Comparison of ENCODE assay signal across 28 cellular contexts in the genomic region with DNA sequence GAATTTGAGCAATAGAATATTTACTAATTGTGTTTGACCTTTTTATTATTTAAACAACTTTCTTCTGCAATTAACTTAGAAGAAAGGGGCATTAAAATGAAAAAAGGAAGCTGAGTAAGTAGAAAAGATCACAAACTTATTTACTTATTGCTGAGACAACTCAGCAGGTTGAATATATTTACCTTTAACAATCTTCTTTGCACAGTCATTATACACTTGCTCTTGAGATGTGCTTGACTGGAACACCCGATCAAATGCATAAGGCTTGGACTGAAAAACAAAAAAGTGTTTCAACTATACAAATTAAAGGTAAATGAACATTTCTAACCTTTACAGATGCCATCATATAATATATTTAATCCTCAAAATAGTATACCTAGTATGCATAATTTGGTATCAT. TPM values are rescaled to one million over a fixed set of nuclear protein-coding genes. Genes with fewer than 3 reads are reported as not detected.
DNase-seq lines count a peak whose midpoint lies in the region; ATAC-seq and TF ChIP-seq lines count a peak whose summit lies in the region.
"Had no signal": no experiment of that assay in that cellular context is flagged by ENCODE, and none has a peak within 500 bp of the region (broad histone marks: within the 10 kb centered on the region; RNA-seq: fewer than 3 reads in every experiment).

No MANE protein-coding gene starts in this region.

- H3K4me3 Mint-ChIP-seq in T-helper 17 cell: no peak overlapping the region
- H3K4me3 Mint-ChIP-seq in CD4-positive, alpha-beta T cell: no peak overlapping the region
- H3K4me3 Mint-ChIP-seq: H9 had no signal

- H3K9me3 Mint-ChIP-seq in CD4-positive, alpha-beta T cell: no peaks in the 10 kb centered on the region
- H3K9me3 Mint-ChIP-seq: CD8-positive, alpha-beta memory T cell; H9; HFFc6; T-cell had no signal

- H3K27me3 ChIP-seq in esophagus muscularis mucosa (no peaks in the 10 kb centered on the region), smooth muscle cell (ENCODE audit: low read depth) (no peaks in the 10 kb centered on the region)
- H3K27me3 ChIP-seq in CD4-positive, alpha-beta T cell (ENCODE audit: control insufficient read depth, insufficient read depth, low read length): no peaks in the 10 kb centered on the region
- H3K27me3 ChIP-seq: BLaER1 had no signal

- H3K36me3 Mint-ChIP-seq in T-helper 17 cell (ENCODE audit: low read depth): peaks cover 11% of the 10 kb centered on the region
- H3K36me3 Mint-ChIP-seq in CD4-positive, alpha-beta T cell (ENCODE audit: low read depth): peaks cover 73% of the 10 kb centered on the region

- no peaks in the 10 kb centered on the region for H3F3A ChIP-seq in smooth muscle cell (ENCODE audit: low read depth)

- H3K9ac ChIP-seq in smooth muscle cell (ENCODE audit: low read depth): no peak overlapping the region
- H3K9ac ChIP-seq: BLaER1, SK-N-SH had no signal

- no peaks in the 10 kb centered on the region for H3K27me3 Mint-ChIP-seq in T-helper 17 cell
- H3K27me3 Mint-ChIP-seq in CD4-positive, alpha-beta T cell: no peaks in the 10 kb centered on the region
- H3K27me3 Mint-ChIP-seq: CD8-positive, alpha-beta memory T cell; T-cell had no signal

- POLR2A ChIA-PET in CD4-positive, alpha-beta T cell (lab: Charles Lee): no interaction called here

- H3K27ac ChIP-seq in esophagus muscularis mucosa (replicated peaks in 1 of 4) (peak overlapping the region; percentile 96 to 100 (median 99)), smooth muscle cell (ENCODE audit: low read depth) (peak overlapping the region; percentile 91)
- no peak overlapping the region for H3K27ac ChIP-seq in CD4-positive, alpha-beta T cell (ENCODE audit: low read depth, low read length)
- H3K27ac ChIP-seq: 22Rv1, BLaER1, HL-60 had no signal

- no peak overlapping the region for H3K4me2 ChIP-seq in smooth muscle cell
- H3K4me2 ChIP-seq: BLaER1 had no signal

- WGBS in esophagus muscularis mucosa: 78% methylated on average over 1 of the region's 1 CpG
- WGBS in smooth muscle cell (ENCODE audit: low lambda C conversion rate): 92% methylated on average over 1 of the region's 1 CpG

- no peak overlapping the region for H3K4me3 ChIP-seq in esophagus muscularis mucosa
- no peak overlapping the region for H3K4me3 ChIP-seq in smooth muscle cell
- H3K4me3 ChIP-seq: BLaER1 had no signal

- CTCF ChIA-PET in CD4-positive, alpha-beta T cell (lab: Charles Lee): no interaction called here

- TF ChIP-seq EP300 in esophagus muscularis mucosa (IDR thresholded peaks at IDR 0.05): no peak

- TF ChIP-seq CTCF in esophagus muscularis mucosa (IDR thresholded peaks at IDR 0.05): no peak
- TF ChIP-seq CTCF in smooth muscle cell (IDR thresholded peaks at IDR 0.05; ENCODE audit: borderline replicate concordance, insufficient read depth, poor library complexity, severe bottlenecking): no peak
- no peak for TF ChIP-seq CTCF in CD4-positive, alpha-beta T cell (IDR thresholded peaks at IDR 0.05)

- no peak for TF ChIP-seq POLR2A in esophagus muscularis mucosa (IDR thresholded peaks at IDR 0.05; ENCODE audit: low read depth)

- H3K9me3 ChIP-seq in T-helper 17 cell (ENCODE audit: control insufficient read depth, low read length, poor library complexity, severe bottlenecking) (no peaks in the 10 kb centered on the region), esophagus muscularis mucosa (no peaks in the 10 kb centered on the region), smooth muscle cell (replicated peaks; ENCODE audit: low read depth) (no peaks in the 10 kb centered on the region)
- H3K9me3 ChIP-seq in CD4-positive, alpha-beta T cell (ENCODE audit: control insufficient read depth, low read length): no peaks in the 10 kb centered on the region
- H3K9me3 ChIP-seq: BLaER1, SK-N-SH had no signal

- peaks cover 74% of the 10 kb centered on the region for H3K4me1 Mint-ChIP-seq in T-helper 17 cell
- peaks cover 98% of the 10 kb centered on the region for H3K4me1 Mint-ChIP-seq in CD4-positive, alpha-beta T cell (ENCODE audit: low read depth)

- intact Hi-C loops in esophagus muscularis mucosa (cut with DNase I): no loop called here
- intact Hi-C loops in CD4-positive, alpha-beta T cell (cut with DNase I, micrococcal nuclease): no loop called here

- no peak for ATAC-seq in T-helper 17 cell
- ATAC-seq in CD4-positive, alpha-beta T cell (ENCODE audit: poor library complexity): no peak
- ATAC-seq: T-cell had no signal

- DNase-seq in DMS53 (lab: John Stamatoyannopoulos, UW): peak; percentile 23
- DNase-seq in DMS53 treated with DMSO at 0.1 percent for 48 hours (lab: John Stamatoyannopoulos, UW; ENCODE audit: unreplicated experiment): no peak
- no peak for DNase-seq in T-helper 17 cell
- no peak for DNase-seq in esophagus muscularis mucosa (ENCODE audit: extremely low spot score)
- no peak for DNase-seq in smooth muscle cell (lab: John Stamatoyannopoulos, UW; ENCODE audit: unreplicated experiment)
- DNase-seq in CD4-positive, alpha-beta T cell: no peak
- DNase-seq in RKO (ENCODE audit: low spot score): no peak
- DNase-seq in NCI-H2227 (lab: John Stamatoyannopoulos, UW; ENCODE audit: unreplicated experiment): no peak
- DNase-seq: Calu3; CD8-positive, alpha-beta memory T cell; DMS153; GF-D8; H9; HFFc6; KBM-7; NCI-H1105; NCI-H146; NCI-H2029; NCI-H345; NCI-H524; NCI-H82; RPMI8226; SIG-M5; SK-N-SH; T-cell had no signal

- peaks cover 4 to 46% (median 23%) of the 10 kb centered on the region in 4 donors for H3K36me3 ChIP-seq in esophagus muscularis mucosa
- H3K36me3 ChIP-seq in smooth muscle cell (ENCODE audit: low read depth): peaks cover 13% of the 10 kb centered on the region

- no peak overlapping the region for H2AFZ ChIP-seq in smooth muscle cell (ENCODE audit: low read depth)

- H3K79me2 ChIP-seq in smooth muscle cell (ENCODE audit: low read depth): peaks cover 100% of the 10 kb centered on the region

- peak overlapping the region; percentile 0 for H3K27ac Mint-ChIP-seq in T-helper 17 cell
- no peak overlapping the region for H3K27ac Mint-ChIP-seq in CD4-positive, alpha-beta T cell

- H3K4me1 ChIP-seq in esophagus muscularis mucosa (peaks cover 66 to 96% (median 86%) of the 10 kb centered on the region in 4 donors), smooth muscle cell (ENCODE audit: low read depth) (peaks cover 37% of the 10 kb centered on the region)

- H4K20me1 ChIP-seq in smooth muscle cell (ENCODE audit: low read depth): peaks cover 100% of the 10 kb centered on the region

RNA-seq across cellular contexts. Expression of a gene that starts 7.9 kb away (rescaled TPM):
- total RNA-seq in T-helper 17 cell: 10 to 100 TPM; 47.8 to 65.5 TPM
- total RNA-seq in esophagus muscularis mucosa: 100 to 1,000 TPM; 253 to 317 (median 298) TPM
- 164 and 198 TPM in 2 replicates for total RNA-seq in smooth muscle cell
- polyA plus RNA-seq in smooth muscle cell: 74.2 and 82.2 TPM in 2 replicates
- 10 to 100 TPM; 58.3 to 59.0 TPM for total RNA-seq in CD4-positive, alpha-beta T cell
